ENCODE assay signal across 35 cellular contexts in genomic region chr14:21163721-21164120, GRCh38. TPM values are rescaled to one million over a fixed set of nuclear protein-coding genes. Genes with fewer than 3 reads are reported as not detected.
"Had no signal": no experiment of that assay in that cellular context is flagged by ENCODE, and none has a peak within 500 bp of the region (broad histone marks: within the 10 kb centered on the region; RNA-seq: fewer than 3 reads in every experiment).

No MANE protein-coding gene starts in this region.

- H3K4me1 ChIP-seq: body of pancreas, esophagus squamous epithelium had no signal

- H3K27ac ChIP-seq: body of pancreas, esophagus squamous epithelium, gastroesophageal sphincter had no signal

- H3K4me1 Mint-ChIP-seq: activated CD4-positive, alpha-beta T cell treated with anti-CD3 and anti-CD28 coated beads for 36 hours; activated CD4-positive, alpha-beta T cell treated with anti-CD3 and anti-CD28 coated beads, Interleukin-2, amount 10 ng/mL, durations not matched to agents 7 days and 5 days; activated T-helper 17 cell treated with anti-CD3 and anti-CD28 coated beads, Interleukin-2, amount 50 U/mL, for 72 hours; T-helper 17 cell had no signal

- H3K4me3 ChIP-seq: body of pancreas, esophagus squamous epithelium, gastroesophageal sphincter had no signal

- H3K27ac Mint-ChIP-seq: activated CD4-positive, alpha-beta T cell treated with anti-CD3 and anti-CD28 coated beads for 36 hours; activated CD4-positive, alpha-beta T cell treated with anti-CD3 and anti-CD28 coated beads, Interleukin-2, amount 10 ng/mL, durations not matched to agents 7 days and 5 days; activated CD8-positive, alpha-beta T cell treated with anti-CD3 and anti-CD28 coated beads for 36 hours; activated naive CD8-positive, alpha-beta T cell; activated T-helper 17 cell treated with anti-CD3 and anti-CD28 coated beads, Interleukin-2, amount 50 U/mL, for 72 hours; effector memory CD8-positive, alpha-beta T cell; T-helper 17 cell; T-helper 2 cell treated with Interferon-gamma antibody and Interleukin-4, amounts not matched to agents 5 μg/mL and 100 μg/mL, for 36 hours had no signal

- H3K4me3 Mint-ChIP-seq: activated CD4-positive, alpha-beta T cell treated with anti-CD3 and anti-CD28 coated beads for 36 hours; activated CD4-positive, alpha-beta T cell treated with anti-CD3 and anti-CD28 coated beads, Interleukin-2, amount 10 ng/mL, durations not matched to agents 7 days and 5 days; activated CD8-positive, alpha-beta T cell treated with anti-CD3 and anti-CD28 coated beads for 36 hours; activated naive CD8-positive, alpha-beta T cell; activated T-cell treated with anti-CD3 and anti-CD28 coated beads, Interleukin-2, amount 50 U/mL, for 4 hours; activated T-helper 17 cell treated with anti-CD3 and anti-CD28 coated beads, Interleukin-2, amount 50 U/mL, for 72 hours; effector memory CD8-positive, alpha-beta T cell; T-helper 17 cell; T-helper 2 cell treated with Interferon-gamma antibody and Interleukin-4, amounts not matched to agents 5 μg/mL and 100 μg/mL, for 36 hours had no signal

- H3K9me3 Mint-ChIP-seq: activated CD4-positive, alpha-beta T cell treated with anti-CD3 and anti-CD28 coated beads, Interleukin-2, amount 10 ng/mL, durations not matched to agents 7 days and 5 days; activated CD8-positive, alpha-beta T cell treated with anti-CD3 and anti-CD28 coated beads for 36 hours; activated T-cell treated with anti-CD3 and anti-CD28 coated beads, Interleukin-2, amount 50 U/mL, for 4 hours; activated T-helper 17 cell treated with anti-CD3 and anti-CD28 coated beads, Interleukin-2, amount 50 U/mL, for 72 hours; effector memory CD8-positive, alpha-beta T cell; T-helper 2 cell treated with Interferon-gamma antibody and Interleukin-4, amounts not matched to agents 5 μg/mL and 100 μg/mL, for 36 hours had no signal

- ATAC-seq: activated CD4-positive, alpha-beta T cell treated with anti-CD3 and anti-CD28 coated beads for 36 hours; activated CD8-positive, alpha-beta T cell treated with anti-CD3 and anti-CD28 coated beads for 36 hours; activated T-cell treated with anti-CD3 and anti-CD28 coated beads, Interleukin-2, amount 50 U/mL, for 4 hours; activated T-helper 17 cell treated with anti-CD3 and anti-CD28 coated beads, Interleukin-2, amount 50 U/mL, for 72 hours; body of pancreas; effector memory CD8-positive, alpha-beta T cell; gastroesophageal sphincter; T-helper 17 cell had no signal

- H3K9me3 ChIP-seq: body of pancreas, esophagus squamous epithelium, gastroesophageal sphincter had no signal

- H3K36me3 Mint-ChIP-seq: activated naive CD8-positive, alpha-beta T cell had no signal

- H3K27me3 ChIP-seq: body of pancreas had no signal

- DNase-seq: activated CD4-positive, alpha-beta T cell treated with anti-CD3 and anti-CD28 coated beads for 36 hours; activated CD4-positive, alpha-beta T cell treated with anti-CD3 and anti-CD28 coated beads, Interleukin-2, amount 10 ng/mL, durations not matched to agents 7 days and 5 days; activated CD4-positive, alpha-beta T cell treated with anti-CD3 and anti-CD28 coated beads, Interleukin-2, amount 50 U/mL, for 48 hours; activated CD4-positive, CD25-positive, alpha-beta regulatory T cell; activated CD4-positive, CD25-positive, alpha-beta regulatory T cell treated with anti-CD3 and anti-CD28 coated beads, Interleukin-2, amount 50 U/mL, for 72 hours; activated CD8-positive, alpha-beta memory T cell treated with anti-CD3 and anti-CD28 coated beads for 24 hours; activated CD8-positive, alpha-beta T cell treated with anti-CD3 and anti-CD28 coated beads for 36 hours; activated effector memory CD4-positive, alpha-beta T cell treated with Interleukin-2 at 50 U/mL for 16 hours; activated gamma-delta T cell treated with Interleukin-2 at 50 U/mL for 16 hours; activated naive CD4-positive, alpha-beta T cell treated with anti-CD3 and anti-CD28 coated beads, Interleukin-2, amount 50 U/mL, for 16 hours; activated naive CD4-positive, alpha-beta T cell treated with Interleukin-2 at 50 U/mL for 16 hours; activated T-cell treated with anti-CD3 and anti-CD28 coated beads, Interleukin-2, amount 50 U/mL, for 4 hours; amniotic stem cell; anterior cingulate cortex; body of pancreas; caudate nucleus; cortex of kidney; dermis blood vessel endothelial cell; effector CD4-positive, alpha-beta T cell; effector memory CD8-positive, alpha-beta T cell; erythroblast; esophagus squamous epithelium; foreskin melanocyte; T-helper 1 cell; T-helper 17 cell; T1000 had no signal

- H3K36me3 ChIP-seq: esophagus squamous epithelium, gastroesophageal sphincter had no signal

RNA-seq across cellular contexts. Expression of gene OR5AU1, which starts 7.9 kb away (rescaled TPM):
- total RNA-seq: activated CD4-positive, alpha-beta T cell treated with anti-CD3 and anti-CD28 coated beads, Interleukin-2, amount 10 ng/mL, durations not matched to agents 7 days and 5 days; activated T-cell treated with anti-CD3 and anti-CD28 coated beads, Interleukin-2, amount 50 U/mL, for 4 hours; activated T-helper 17 cell treated with anti-CD3 and anti-CD28 coated beads, Interleukin-2, amount 50 U/mL, for 72 hours; body of pancreas; chondrocyte; dermis blood vessel endothelial cell; esophagus squamous epithelium; fibroblast of lung; fibroblast of villous mesenchyme; gastroesophageal sphincter; glomerular endothelial cell; T-helper 17 cell had no signal
- polyA plus RNA-seq: adipose tissue, fibroblast of lung had no signal
